8 cellular contexts compared by ENCODE assay signal in the genomic region with DNA sequence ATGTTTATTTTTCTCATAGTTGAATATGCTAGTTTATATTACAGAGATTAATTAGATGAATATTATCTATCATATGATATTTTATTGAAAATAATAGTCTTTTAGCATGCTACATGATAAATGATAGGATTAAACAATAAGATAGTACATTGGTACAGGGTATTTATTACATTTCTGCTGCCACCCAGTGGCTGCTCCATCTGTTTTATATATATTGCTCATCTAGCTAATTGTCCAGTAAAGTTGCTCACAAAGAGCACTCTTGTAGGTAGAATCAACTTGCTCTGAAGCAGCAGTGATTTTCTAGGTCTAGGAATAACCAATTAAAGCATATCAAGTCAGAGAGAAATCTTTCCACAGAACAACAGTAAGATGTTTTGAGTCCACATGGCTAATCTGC.
DNase-seq lines count a peak whose midpoint lies in the region; ATAC-seq and TF ChIP-seq lines count a peak whose summit lies in the region.

No MANE protein-coding gene starts in this region.

- no peak overlapping the region for H3K4me3 ChIP-seq in AG10803 (ENCODE audit: low read length)
- no peak overlapping the region for H3K4me3 ChIP-seq in HFF-Myc (replicated peaks; ENCODE audit: low read depth, low read length)
- no peak overlapping the region for H3K4me3 ChIP-seq in SK-N-MC
- no peak overlapping the region for H3K4me3 ChIP-seq in right cardiac atrium (ENCODE audit: low read length)

- H3K9me3 ChIP-seq in SK-N-MC (ENCODE audit: low read depth, low read length) (no peaks in the 10 kb centered on the region), right cardiac atrium (ENCODE audit: control insufficient read depth, low read length) (no peaks in the 10 kb centered on the region)

- no peaks in the 10 kb centered on the region for H3K36me3 ChIP-seq in SK-N-MC (ENCODE audit: insufficient read depth, low read length)

- DNase-seq in AG10803 (ENCODE audit: low read depth) = peak; percentile 23
- DNase-seq in HFF-Myc (ENCODE audit: extremely low read depth, low read depth) = peak; percentile 16
- DNase-seq in SK-N-MC (ENCODE audit: low read depth, low spot score) = peak; percentile 16
- peak in 2 of 3 donors; percentile 18 to 56 for DNase-seq in right cardiac atrium
- DNase-seq in activated naive CD8-positive, alpha-beta T cell treated with anti-CD3 and anti-CD28 coated beads for 36 hours = no peak

- H3K36me3 Mint-ChIP-seq in activated naive CD8-positive, alpha-beta T cell treated with anti-CD3 and anti-CD28 coated beads for 36 hours = no peaks in the 10 kb centered on the region

- H3K27ac ChIP-seq in SK-N-MC (no peak overlapping the region), right cardiac atrium (ENCODE audit: low read length) (no peak overlapping the region)

- ATAC-seq in right cardiac atrium = no peak
- no peak for ATAC-seq in GM19328 (IDR thresholded peaks at IDR 0.05; ENCODE audit: unreplicated experiment)
- no peak for ATAC-seq in GM19463 (IDR thresholded peaks at IDR 0.05; ENCODE audit: unreplicated experiment)
- no peak for ATAC-seq in HG02840 (IDR thresholded peaks at IDR 0.05; ENCODE audit: low FRiP score, unreplicated experiment)

- H3K4me1 ChIP-seq in right cardiac atrium (ENCODE audit: control insufficient read depth, insufficient read depth, low read length) = no peaks in the 10 kb centered on the region

- intact Hi-C loops in right cardiac atrium (cut with DNase I) = loop anchor here in 2 of 4 donors (5.0 to 10.0 kb wide), 2 partner anchors 319 to 327 kb away; partner anchors contain the start of gene CCDC178 (in 1 of the 2)

- H3K27ac Mint-ChIP-seq in activated naive CD8-positive, alpha-beta T cell treated with anti-CD3 and anti-CD28 coated beads for 36 hours = no peak overlapping the region

- no peak overlapping the region for H3K4me3 Mint-ChIP-seq in activated naive CD8-positive, alpha-beta T cell treated with anti-CD3 and anti-CD28 coated beads for 36 hours

- no peaks in the 10 kb centered on the region for H3K9me3 Mint-ChIP-seq in activated naive CD8-positive, alpha-beta T cell treated with anti-CD3 and anti-CD28 coated beads for 36 hours

- no peaks in the 10 kb centered on the region for H3K27me3 ChIP-seq in right cardiac atrium (ENCODE audit: control insufficient read depth, insufficient read depth)

- no peak overlapping the region for H3K9ac ChIP-seq in SK-N-MC (ENCODE audit: insufficient read length)

- no peaks in the 10 kb centered on the region for H3K4me1 Mint-ChIP-seq in activated naive CD8-positive, alpha-beta T cell treated with anti-CD3 and anti-CD28 coated beads for 36 hours

- TF ChIP-seq CTCF in AG10803 (conservative IDR thresholded peaks at IDR 0.05; ENCODE audit: low read length) (peak; percentile 51), HFF-Myc (IDR thresholded peaks at IDR 0.05; ENCODE audit: low read depth, low read length, missing control alignments) (peak; percentile 25)

- H3K27me3 Mint-ChIP-seq in activated naive CD8-positive, alpha-beta T cell treated with anti-CD3 and anti-CD28 coated beads for 36 hours = no peaks in the 10 kb centered on the region
